In the genomic region with DNA sequence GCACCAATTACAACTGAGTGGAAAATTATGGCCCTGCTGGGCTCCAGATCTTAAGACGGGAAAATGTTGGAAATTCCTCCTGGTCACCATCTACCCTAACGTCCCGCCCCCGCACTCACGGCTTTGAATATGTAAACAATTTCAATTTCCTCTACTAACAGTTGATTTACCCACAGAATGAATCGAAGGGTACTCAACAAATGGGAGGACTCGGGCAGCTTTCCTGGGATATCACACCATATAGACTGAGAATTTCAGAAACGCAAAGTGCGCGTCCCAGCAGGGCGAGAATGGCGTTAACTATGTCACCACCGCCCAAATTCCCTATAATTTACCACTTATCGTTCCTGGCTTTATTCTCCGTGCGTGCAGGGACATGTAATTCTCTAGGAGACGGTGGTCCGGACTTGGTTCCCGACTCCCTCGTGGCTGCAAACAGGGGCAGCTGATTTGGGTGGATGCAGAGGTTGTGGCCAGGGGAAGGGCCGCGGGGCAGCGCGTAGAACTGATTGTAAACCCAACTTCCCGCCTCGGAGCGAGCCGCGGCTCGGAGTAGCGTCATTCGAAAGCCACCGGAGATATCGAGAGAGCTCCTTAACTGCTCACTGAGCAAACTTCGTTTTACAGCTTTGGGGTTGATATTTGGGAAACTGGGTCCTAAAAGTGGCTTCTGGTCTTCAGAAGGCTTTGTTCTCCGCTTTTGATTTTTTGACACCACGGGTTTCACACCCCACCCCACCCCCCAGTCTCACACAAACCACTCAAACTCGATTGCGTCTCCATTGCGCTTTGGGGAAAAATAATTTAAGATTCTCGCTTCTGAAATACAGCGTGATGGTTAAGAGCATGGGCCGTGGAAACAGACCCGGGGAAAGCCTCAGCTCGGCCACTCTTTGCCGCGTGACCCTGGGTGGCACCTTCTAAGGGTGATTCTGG, we compare ENCODE assay signal across 9 cellular contexts. TPM values are rescaled to one million over a fixed set of nuclear protein-coding genes. Genes with fewer than 3 reads are reported as not detected.
DNase-seq lines count a peak whose midpoint lies in the region; ATAC-seq and TF ChIP-seq lines count a peak whose summit lies in the region.
"Had no signal": no experiment of that assay in that cellular context is flagged by ENCODE, and none has a peak within 500 bp of the region (broad histone marks: within the 10 kb centered on the region; RNA-seq: fewer than 3 reads in every experiment).

No MANE protein-coding gene starts in this region.

- no peaks in the 10 kb centered on the region for H3K36me3 ChIP-seq in esophagus muscularis mucosa
- no peaks in the 10 kb centered on the region for H3K36me3 ChIP-seq in osteoblast (ENCODE audit: insufficient read depth, low read length)

- no peaks in the 10 kb centered on the region for H4K20me1 ChIP-seq in osteoblast (ENCODE audit: insufficient read depth, low read length)

- peaks cover 5 to 23% (median 13%) of the 10 kb centered on the region in 4 donors for H3K4me1 ChIP-seq in esophagus muscularis mucosa
- peaks cover 17% of the 10 kb centered on the region for H3K4me1 ChIP-seq in osteoblast (ENCODE audit: insufficient read depth, low read length)

- H2AFZ ChIP-seq in osteoblast (ENCODE audit: low read length), result peak overlapping the region; percentile 94

- no peak for ATAC-seq in HG03565 (IDR thresholded peaks at IDR 0.05; ENCODE audit: unreplicated experiment)

- H3K4me2 ChIP-seq in osteoblast (ENCODE audit: insufficient read depth, low read length), result peak overlapping the region; percentile 88

- H3K4me3 ChIP-seq in esophagus muscularis mucosa (peak overlapping the region; percentile 5 to 34 (median 16)), osteoblast (ENCODE audit: insufficient read depth, low read length) (peak overlapping the region; percentile 73)

- H3K27ac ChIP-seq in esophagus muscularis mucosa (replicated peaks in 1 of 4) (no peak overlapping the region), osteoblast (ENCODE audit: low read depth, low read length) (no peak overlapping the region)

- no peaks in the 10 kb centered on the region for H3K79me2 ChIP-seq in osteoblast (ENCODE audit: insufficient read depth, low read length)

- TF ChIP-seq EP300 in esophagus muscularis mucosa (IDR thresholded peaks at IDR 0.05), result no peak

- WGBS in esophagus muscularis mucosa, result 5% methylated on average over 43 of the region's 47 CpGs

- no peak for TF ChIP-seq CTCF in esophagus muscularis mucosa (IDR thresholded peaks at IDR 0.05)
- no peak for TF ChIP-seq CTCF in osteoblast (IDR thresholded peaks at IDR 0.05; ENCODE audit: extremely low read depth, low read depth, low read length)

- no peak for TF ChIP-seq POLR2A in esophagus muscularis mucosa (IDR thresholded peaks at IDR 0.05; ENCODE audit: low read depth)

- peaks cover 0 to 16% (median 10%) of the 10 kb centered on the region in 4 donors for H3K9me3 ChIP-seq in esophagus muscularis mucosa
- no peaks in the 10 kb centered on the region for H3K9me3 ChIP-seq in osteoblast (ENCODE audit: low read depth, low read length)

- H3K27me3 ChIP-seq in esophagus muscularis mucosa (peaks cover 0 to 92% (median 58%) of the 10 kb centered on the region in 4 donors), osteoblast (ENCODE audit: insufficient read depth, low read length) (peaks cover 79% of the 10 kb centered on the region)

- DNase-seq in DMS53 (lab: John Stamatoyannopoulos, UW), result peak; percentile 61
- DNase-seq in DMS53 treated with DMSO at 0.1 percent for 48 hours (lab: John Stamatoyannopoulos, UW; ENCODE audit: unreplicated experiment), result no peak
- peak; percentile 72 for DNase-seq in OCI-M1 (lab: John Stamatoyannopoulos, UW)
- no peak for DNase-seq in esophagus muscularis mucosa (ENCODE audit: extremely low spot score)
- DNase-seq in osteoblast (ENCODE audit: insufficient read length, low spot score, missing footprints), result no peak
- DNase-seq in NOMO-1 (lab: John Stamatoyannopoulos, UW; ENCODE audit: unreplicated experiment in 2 of 2), result no peak
- DNase-seq in amniotic stem cell (lab: John Stamatoyannopoulos, UW), result no peak

- intact Hi-C loops in esophagus muscularis mucosa (cut with DNase I), result no loop called here

RNA-seq across cellular contexts. Expression of gene ZSCAN9, which starts 17.6 kb away (rescaled TPM):
- total RNA-seq in esophagus muscularis mucosa (10 to 100 TPM; 11.4 to 15.4 (median 12.0) TPM), osteoblast (10.9 and 11.2 TPM in 2 replicates)

RNA-seq across cellular contexts. Expression of gene ZKSCAN4, which starts 44.6 kb away (rescaled TPM):
- total RNA-seq in esophagus muscularis mucosa (1 to 10 TPM; 1.7 to 5.4 (median 4.4) TPM), osteoblast (6.5 and 7.4 TPM in 2 replicates)

RNA-seq across cellular contexts. Expression of gene NKAPL, which starts 51.6 kb away (rescaled TPM):
- total RNA-seq in esophagus muscularis mucosa (1 to 10 TPM; 2.8 to 6.7 (median 4.7) TPM), osteoblast (1.1 and 1.2 TPM in 2 replicates)
- total RNA-seq: T-helper 2 cell treated with Interferon-gamma antibody and Interleukin-4, amounts not matched to agents 100 ng/mL and 5 ng/mL, for 36 hours had no signal

RNA-seq across cellular contexts. Expression of gene ZSCAN26, which starts 59.4 kb away (rescaled TPM):
- 10 to 100 TPM; 15.1 to 28.2 (median 24.1) TPM for total RNA-seq in esophagus muscularis mucosa
- 15.2 and 22.4 TPM in 2 replicates for total RNA-seq in osteoblast

Comparison
In these comparisons a context has a peak if more than half of its experiments do, and no peak if none do; other contexts are left out.
1. DNase-seq: peak in DMS53 (single experiment) and OCI-M1 (single experiment); none in DMS53 treated with DMSO at 0.1 percent for 48 hours (single experiment), esophagus muscularis mucosa (single experiment), osteoblast (single experiment), NOMO-1 (0 of 2) and amniotic stem cell (single experiment).